In genomic region chr12:58916153-58916709, GRCh38 we compare ENCODE assay signal across 15 cellular contexts. TPM values are rescaled to one million over a fixed set of nuclear protein-coding genes. Genes with fewer than 3 reads are reported as not detected.
DNase-seq lines count a peak whose midpoint lies in the region; FAIRE-seq and TF ChIP-seq lines count a peak whose summit lies in the region.
"Had no signal": no experiment of that assay in that cellular context is flagged by ENCODE, and none has a peak within 500 bp of the region (broad histone marks: within the 10 kb centered on the region; RNA-seq: fewer than 3 reads in every experiment).

No MANE protein-coding gene starts in this region.

- no peak for TF ChIP-seq EP300 in transverse colon (IDR thresholded peaks at IDR 0.05; ENCODE audit: low read depth)

- TF ChIP-seq POLR2A in transverse colon (IDR thresholded peaks at IDR 0.05): no peak

- no peaks in the 10 kb centered on the region for H3K27me3 ChIP-seq in muscle layer of colon (ENCODE audit: control insufficient read depth in 1 of 2, insufficient read depth in 2 of 2, low read length in 2 of 2)
- peaks cover 5% of the 10 kb centered on the region for H3K27me3 ChIP-seq in transverse colon

- H3K36me3 ChIP-seq in muscle layer of colon (ENCODE audit: insufficient read depth, low read length): peaks cover 10% of the 10 kb centered on the region
- peaks cover 0 to 26% (median 7%) of the 10 kb centered on the region in 4 donors for H3K36me3 ChIP-seq in transverse colon

- no peak overlapping the region for H3K9ac ChIP-seq in muscle layer of colon (ENCODE audit: low read length)

- peaks cover 27% of the 10 kb centered on the region for H3K4me1 ChIP-seq in muscle layer of colon (ENCODE audit: insufficient read depth, low read length)
- H3K4me1 ChIP-seq in transverse colon: peaks cover 0 to 43% (median 31%) of the 10 kb centered on the region in 4 donors

- no peaks in the 10 kb centered on the region for H3K9me3 ChIP-seq in muscle layer of colon (ENCODE audit: low read length)
- H3K9me3 ChIP-seq in transverse colon: no peaks in the 10 kb centered on the region

- intact Hi-C loops in transverse colon (cut with DNase I; ENCODE audit: low total_unique reads) (no loop called here), head of caudate nucleus (cut with DNase I) (no loop called here)

- 17 to 21% methylated on average over 2 of the region's 2 CpGs for WGBS in transverse colon (ENCODE audit: low coverage in 1 of 2), 2 donors

- H3K27ac ChIP-seq in muscle layer of colon (ENCODE audit: low read depth, low read length) (peak overlapping the region; percentile 68), transverse colon (peak overlapping the region; percentile 96 to 99 (median 96))
- H3K27ac ChIP-seq: 22Rv1 had no signal

- FAIRE-seq in endometrium (lab: Jason Lieb, UNC): peak; percentile 79

- DNase-seq in NCI-H1417 (lab: John Stamatoyannopoulos, UW) (peak in 2 of 3 experiments; percentile 52 to 58), NCI-H1417 treated with DMSO at 0.1 percent for 48 hours (lab: John Stamatoyannopoulos, UW) (no peak), transverse colon (no peak), germinal center (ENCODE audit: low spot score) (no peak), head of caudate nucleus (no peak)
- DNase-seq in activated CD4-positive, CD25-positive, alpha-beta regulatory T cell (lab: John Stamatoyannopoulos, UW): no peak
- DNase-seq: activated gamma-delta T cell treated with Interleukin-2 at 50 U/mL for 16 hours; effector CD4-positive, alpha-beta T cell; H9; NCI-H1436; stimulated activated CD4-positive, alpha-beta T cell treated with anti-CD3 and anti-CD28 coated beads, Interleukin-15, amount 100 ng/mL, for 24 hours; stimulated activated naive B cell treated with anti-CD40 and anti-IgM and Interleukin-4, amounts not matched to agents 10 μg/mL and 1 μg/mL and 100 μg/mL, for 72 hours had no signal

- in situ Hi-C loops in transverse colon (cut with MboI; ENCODE audit: low pct_ligation_motif_present in 1 of 4, low pct_unique_long_range_greater_than_20kb in 1 of 4, low sequenced_read_pairs in 3 of 4): loop anchor here in 2 of 4 donors (25.0 kb wide), 2 partner anchors 171 to 379 kb away; no protein-coding TSS in a partner anchor

- H3K4me3 ChIP-seq in muscle layer of colon (ENCODE audit: low read depth in 1 of 2, low read length in 2 of 2) (peak overlapping the region in 1 of 2 donors; percentile 41), transverse colon (peak overlapping the region in 3 of 4 donors; percentile 86 to 93 (median 90))

- no peak for TF ChIP-seq CTCF in transverse colon (IDR thresholded peaks at IDR 0.05)

RNA-seq across cellular contexts. Expression of gene LRIG3, which starts 4.1 kb away (rescaled TPM):
- 100 to 1,000 TPM in 3 of 4 donors, 10 to 100 TPM in 1; 43.0 to 115 (median 107) TPM for total RNA-seq in transverse colon

Comparison
In these comparisons a context has a peak if more than half of its experiments do, and no peak if none do; other contexts are left out.
1. DNase-seq: peak in NCI-H1417 (2 of 3); none in NCI-H1417 treated with DMSO at 0.1 percent for 48 hours (single experiment), transverse colon (single experiment), activated CD4-positive, CD25-positive, alpha-beta regulatory T cell (0 of 4), germinal center (single experiment) and head of caudate nucleus (0 of 42).